In genomic region chr12:132827763-132828703, GRCh38 we compare ENCODE assay signal across 8 cellular contexts. TPM values are rescaled to one million over a fixed set of nuclear protein-coding genes. Genes with fewer than 3 reads are reported as not detected.
A peak's percentile ranks its signal among the peaks of the same experiment; 100 is the strongest.
DNase-seq lines count a peak whose midpoint lies in the region; ATAC-seq and TF ChIP-seq lines count a peak whose summit lies in the region.

No MANE protein-coding gene starts in this region.

- intact Hi-C loops in CD14-positive monocyte (cut with micrococcal nuclease) = loop anchor here (2.0 to 10.0 kb wide), 7 partner anchors 59 to 323 kb away; partner anchors contain the start of genes ANKLE2 (in 1 of the 2), CHFR (in 1 of the 2), PGAM5 (in 1 of the 2) and POLE (in 1 of the 2)

- H3K27me3 Mint-ChIP-seq in CD14-positive monocyte (ENCODE audit: low read depth in 3 of 3) = peaks cover 0 to 3% (median 1%) of the 10 kb centered on the region in 3 donors
- peaks cover 3% of the 10 kb centered on the region for H3K27me3 Mint-ChIP-seq in brain

- H3K27ac Mint-ChIP-seq in CD14-positive monocyte (peak overlapping the region; percentile 91 to 100 (median 94)), brain (peak overlapping the region; percentile 76 to 97 (median 91))

- peak; percentile 10 for ATAC-seq in GM18858 (IDR thresholded peaks at IDR 0.05; ENCODE audit: unreplicated experiment)
- peak; percentile 24 for ATAC-seq in HG03039 (IDR thresholded peaks at IDR 0.05; ENCODE audit: unreplicated experiment)

- TF ChIP-seq CTCF in CD14-positive monocyte (IDR thresholded peaks at IDR 0.05) = no peak
- TF ChIP-seq CTCF in brain (conservative IDR thresholded peaks at IDR 0.05) = no peak

- H3K9me3 Mint-ChIP-seq in CD14-positive monocyte = peaks cover 0 to 4% (median 0%) of the 10 kb centered on the region in 7 donors
- H3K9me3 Mint-ChIP-seq in brain = peaks cover 0 to 10% (median 5%) of the 10 kb centered on the region in 5 experiments

- H3K36me3 Mint-ChIP-seq in CD14-positive monocyte (peaks cover 36 to 47% of the 10 kb centered on the region in 2 donors), brain (peaks cover 64% of the 10 kb centered on the region)

- peak; percentile 53 for DNase-seq in CD14-positive monocyte (ENCODE audit: low spot score)
- DNase-seq in OCI-M1 (lab: John Stamatoyannopoulos, UW) = peak; percentile 52
- peak; percentile 68 for DNase-seq in islet precursor cell
- DNase-seq in stimulated activated CD4-positive, alpha-beta T cell treated with anti-CD3 and anti-CD28 coated beads, Interleukin-15, amount 100 ng/mL, for 24 hours = peak; percentile 30
- no peak for DNase-seq in NCI-H526 treated with DMSO at 0.1 percent for 48 hours (lab: John Stamatoyannopoulos, UW)

- H3K4me3 Mint-ChIP-seq in CD14-positive monocyte = peak overlapping the region; percentile 82 to 94
- peak overlapping the region; percentile 91 to 97 (median 95) for H3K4me3 Mint-ChIP-seq in brain

- H3K4me1 Mint-ChIP-seq in CD14-positive monocyte (peaks cover 24% of the 10 kb centered on the region), brain (peaks cover 46% of the 10 kb centered on the region)

RNA-seq across cellular contexts. Expression of gene GOLGA3, which starts 0.6 kb away (rescaled TPM):
- polyA plus RNA-seq in CD14-positive monocyte = 1 to 10 TPM; 1.2 to 2.4 TPM
- 7.8 TPM for polyA plus RNA-seq in brain (ENCODE audit: insufficient read depth, low read depth, low replicate concordance)

RNA-seq across cellular contexts. Expression of gene CHFR, which starts 59.4 kb away (rescaled TPM):
- 10 to 100 TPM; 28.0 to 39.3 TPM for polyA plus RNA-seq in CD14-positive monocyte
- 11.6 TPM for polyA plus RNA-seq in brain (ENCODE audit: insufficient read depth, low read depth, low replicate concordance)
